In the genomic region with DNA sequence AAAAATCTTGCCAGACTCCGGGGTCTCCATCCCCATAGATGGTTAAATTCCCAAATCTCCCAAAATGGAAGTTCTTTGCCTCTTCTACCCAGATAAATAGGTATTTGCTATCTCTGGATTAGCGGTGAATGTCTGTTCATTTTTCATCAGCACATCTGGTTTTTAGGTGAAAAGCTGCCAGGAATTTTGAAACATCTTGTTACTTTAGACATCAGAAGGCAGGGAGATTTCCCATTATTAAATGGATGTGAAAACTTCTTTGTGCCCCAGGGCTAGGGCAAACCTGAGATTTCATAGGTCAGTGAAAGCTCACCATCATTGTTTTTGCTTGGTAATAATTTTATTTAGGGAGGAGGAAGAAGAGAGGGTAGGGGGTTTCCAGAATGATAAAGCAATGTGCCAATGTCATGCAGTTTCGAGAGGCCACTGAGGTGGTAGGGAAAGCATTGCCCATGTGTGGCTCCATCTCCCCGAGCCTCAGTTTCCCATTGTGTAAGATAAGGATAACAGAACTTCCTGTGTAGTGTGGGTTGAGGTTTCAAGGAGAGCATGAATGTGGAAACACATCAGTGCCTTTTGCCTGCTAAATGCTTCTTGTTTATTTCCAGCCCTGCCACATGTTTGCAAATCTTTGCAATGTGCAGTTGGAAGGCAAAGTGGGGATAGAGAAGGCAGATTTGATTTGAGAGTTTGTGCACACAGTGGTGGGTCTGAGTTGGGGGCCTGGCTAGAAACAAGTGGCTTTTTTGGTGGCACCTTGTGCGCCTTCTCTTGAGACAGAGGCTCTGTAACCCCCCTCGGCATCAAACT, we compare ENCODE assay signal across 12 cellular contexts.
DNase-seq lines count a peak whose midpoint lies in the region; ATAC-seq and TF ChIP-seq lines count a peak whose summit lies in the region.
"Had no signal": no experiment of that assay in that cellular context is flagged by ENCODE, and none has a peak within 500 bp of the region (broad histone marks: within the 10 kb centered on the region; RNA-seq: fewer than 3 reads in every experiment).

No MANE protein-coding gene starts in this region.

- DNase-seq in chondrocyte (ENCODE audit: low spot score), result no peak
- peak; percentile 26 for DNase-seq in medulla oblongata (ENCODE audit: extremely low spot score)
- DNase-seq in GM13976 (ENCODE audit: low spot score), result no peak
- DNase-seq in kidney tubule cell (ENCODE audit: low spot score), result no peak
- no peak for DNase-seq in dermis blood vessel endothelial cell
- DNase-seq: activated T-cell treated with anti-CD3 and anti-CD28 coated beads, Interleukin-2, amount 50 U/mL, for 48 hours; NCI-H1417; stimulated activated naive CD4-positive, alpha-beta T cell treated with Interleukin-2 at 50 U/mL for 16 hours had no signal

- H3K27ac Mint-ChIP-seq in chondrocyte (ENCODE audit: unreplicated experiment), result peak overlapping the region; percentile 100

- TF ChIP-seq CTCF in chondrocyte (IDR thresholded peaks at IDR 0.05) (no peak), GM13976 (IDR thresholded peaks at IDR 0.05; ENCODE audit: borderline replicate concordance, control extremely low read depth, extremely low read depth, insufficient read depth, missing control alignments) (no peak)

- no peaks in the 10 kb centered on the region for H3K36me3 Mint-ChIP-seq in chondrocyte (ENCODE audit: low read depth)

- H3K4me1 Mint-ChIP-seq in chondrocyte (ENCODE audit: low read depth), result peaks cover 46% of the 10 kb centered on the region

- no peaks in the 10 kb centered on the region for H3K9me3 Mint-ChIP-seq in chondrocyte (ENCODE audit: low read depth)

- H3K9me3 ChIP-seq in HUES6 (ENCODE audit: control insufficient read depth, insufficient read depth, low read depth, low read length) (no peaks in the 10 kb centered on the region), subcutaneous abdominal adipose tissue (ENCODE audit: control insufficient read depth in 5 of 5, low read length in 5 of 5) (no peaks in the 10 kb centered on the region)

- H3K4me3 ChIP-seq in HUES6 (ENCODE audit: low read depth, low read length), result peak overlapping the region; percentile 65; the same call in 1 of the 2 replicates
- peak overlapping the region in 4 of 5 donors; percentile 32 to 65 (median 57) for H3K4me3 ChIP-seq in subcutaneous abdominal adipose tissue (ENCODE audit: low read depth in 1 of 5, low read length in 5 of 5)

- in situ Hi-C loops in GM13976 (cut with MboI; ENCODE audit: low sequenced_read_pairs, unreplicated experiment), result no loop called here

- H3K27me3 Mint-ChIP-seq in chondrocyte (ENCODE audit: low read depth), result no peaks in the 10 kb centered on the region

- peak overlapping the region; percentile 19 for H3K4me3 Mint-ChIP-seq in chondrocyte (ENCODE audit: unreplicated experiment)

- peak overlapping the region; percentile 35 for H3K9ac ChIP-seq in HUES6 (ENCODE audit: low read length)
- H3K9ac ChIP-seq in subcutaneous abdominal adipose tissue (ENCODE audit: low read length in 5 of 5), result peak overlapping the region; percentile 40 to 76 (median 59)

- no peak for ATAC-seq in GM21723 (IDR thresholded peaks at IDR 0.05; ENCODE audit: unreplicated experiment)

- H3K27ac ChIP-seq in HUES6 (ENCODE audit: low read depth, low read length), result no peak overlapping the region
- H3K27ac ChIP-seq in subcutaneous abdominal adipose tissue (ENCODE audit: low read depth, low read length), result peak overlapping the region; percentile 87
- H3K27ac ChIP-seq: epithelial cell of prostate had no signal

- H3K4me1 ChIP-seq in HUES6 (ENCODE audit: control insufficient read depth, insufficient read depth, low read length), result peaks cover 35% of the 10 kb centered on the region
- peaks cover 8 to 31% (median 25%) of the 10 kb centered on the region in 5 donors for H3K4me1 ChIP-seq in subcutaneous abdominal adipose tissue (ENCODE audit: control insufficient read depth in 5 of 5, insufficient read depth in 5 of 5, low read length in 5 of 5)

- H3K27me3 ChIP-seq in HUES6 (ENCODE audit: control insufficient read depth, insufficient read depth, low read length) (peaks cover 21% of the 10 kb centered on the region), subcutaneous abdominal adipose tissue (ENCODE audit: control insufficient read depth in 5 of 5, insufficient read depth in 4 of 5, low read length in 5 of 5) (no peaks in the 10 kb centered on the region)

- H3K36me3 ChIP-seq in HUES6 (ENCODE audit: control insufficient read depth, insufficient read depth, low read length) (no peaks in the 10 kb centered on the region), subcutaneous abdominal adipose tissue (ENCODE audit: control insufficient read depth in 5 of 5, insufficient read depth in 5 of 5, low read length in 5 of 5) (no peaks in the 10 kb centered on the region)
